Comparison of ENCODE assay signal across 16 cellular contexts in genomic region chr10:45080321-45080720, GRCh38.
DNase-seq lines count a peak whose midpoint lies in the region; ATAC-seq and TF ChIP-seq lines count a peak whose summit lies in the region.
"Had no signal": no experiment of that assay in that cellular context is flagged by ENCODE, and none has a peak within 500 bp of the region (broad histone marks: within the 10 kb centered on the region; RNA-seq: fewer than 3 reads in every experiment).

No MANE protein-coding gene starts in this region.

- no peak for DNase-seq in heart right ventricle
- no peak for DNase-seq in right atrium auricular region (ENCODE audit: low spot score)
- DNase-seq in cardiac fibroblast (ENCODE audit: low read depth in 2 of 2), result peak in 1 of 2 donors; percentile 48
- peak; percentile 33 for DNase-seq in fibroblast of the aortic adventitia (ENCODE audit: low read depth)
- DNase-seq in aorta, result no peak
- no peak for DNase-seq in COR-L47 (lab: John Stamatoyannopoulos, UW)
- DNase-seq: AML-193; Calu3; CD4-positive, alpha-beta T cell; DMS79 treated with DMSO at 0.1 percent for 48 hours; GF-D8; H9 had no signal

- 50 to 53% methylated on average over 3 of the region's 3 CpGs for WGBS in heart right ventricle, 2 donors
- WGBS in aorta, 2 donors, result 3% methylated on average over 3 of the region's 3 CpGs

- H3K4me3 ChIP-seq in heart right ventricle (no peak overlapping the region), right atrium auricular region (no peak overlapping the region), cardiac fibroblast (replicated peaks in 1 of 2; ENCODE audit: low read depth in 2 of 2, low read length in 2 of 2) (no peak overlapping the region), fibroblast of the aortic adventitia (ENCODE audit: low read depth, low read length) (no peak overlapping the region), aorta (ENCODE audit: low read length in 2 of 2) (no peak overlapping the region)
- H3K4me3 ChIP-seq: A549 had no signal

- H3K36me3 ChIP-seq in heart right ventricle (no peaks in the 10 kb centered on the region), right atrium auricular region (no peaks in the 10 kb centered on the region), aorta (ENCODE audit: control insufficient read depth in 1 of 2, insufficient read depth in 2 of 2, low read length in 1 of 2) (no peaks in the 10 kb centered on the region)

- peaks cover 0 to 13% (median 0%) of the 10 kb centered on the region in 7 donors for H3K27me3 ChIP-seq in heart right ventricle
- no peaks in the 10 kb centered on the region for H3K27me3 ChIP-seq in right atrium auricular region
- H3K27me3 ChIP-seq in aorta (ENCODE audit: control insufficient read depth in 1 of 2, insufficient read depth in 2 of 2, low read length in 1 of 2), result no peaks in the 10 kb centered on the region

- H3K4me1 ChIP-seq in heart right ventricle (peaks cover 0 to 9% (median 0%) of the 10 kb centered on the region in 9 donors), right atrium auricular region (no peaks in the 10 kb centered on the region), aorta (ENCODE audit: control insufficient read depth in 1 of 2, insufficient read depth in 2 of 2, low read length in 2 of 2) (peaks cover 0 to 6% of the 10 kb centered on the region in 2 donors)
- H3K4me1 ChIP-seq: A549 had no signal

- ATAC-seq in heart right ventricle (peak in 5 of 8 donors; percentile 46 to 64 (median 52)), aorta (ENCODE audit: low FRiP score) (peak; percentile 74), HG02571 (IDR thresholded peaks at IDR 0.05; ENCODE audit: unreplicated experiment) (no peak)
- ATAC-seq: A549 had no signal

- H3K9me3 ChIP-seq in heart right ventricle (peaks cover 0 to 9% (median under 1%) of the 10 kb centered on the region in 11 donors), right atrium auricular region (peaks cover 0 to 5% of the 10 kb centered on the region in 2 donors), aorta (ENCODE audit: control insufficient read depth, low read length) (no peaks in the 10 kb centered on the region)
- H3K9me3 ChIP-seq: A549 had no signal

- TF ChIP-seq CTCF in heart right ventricle (IDR thresholded peaks at IDR 0.05) (peak in 1 of 9 donors; percentile 17), right atrium auricular region (IDR thresholded peaks at IDR 0.05) (no peak), cardiac fibroblast (IDR thresholded peaks at IDR 0.05; ENCODE audit: low read depth, low read length) (peak; percentile 9), fibroblast of the aortic adventitia (IDR thresholded peaks at IDR 0.05; ENCODE audit: insufficient read depth, low read length) (peak; percentile 11)

- intact Hi-C loops in heart right ventricle (cut with DNase I) (no loop called here), aorta (cut with DNase I) (loop anchor here in 1 of 2 donors (2.0 kb wide), 1 partner anchor 98 kb away; no protein-coding TSS in a partner anchor)

- H3K27ac ChIP-seq in heart right ventricle, result peak overlapping the region in 1 of 10 donors; percentile 53
- H3K27ac ChIP-seq in right atrium auricular region, result no peak overlapping the region
- H3K27ac ChIP-seq in aorta (ENCODE audit: low read depth in 1 of 2, low read length in 2 of 2), result no peak overlapping the region
- H3K27ac ChIP-seq: 22Rv1, A549, C4-2B had no signal

Comparison
In these comparisons a context has a peak if more than half of its experiments do, and no peak if none do; other contexts are left out.
1. CTCF ChIP-seq: peak in cardiac fibroblast (single experiment) and fibroblast of the aortic adventitia (single experiment); none in right atrium auricular region (0 of 2).